In genomic region chr2:170744248-170745002, GRCh38 we compare ENCODE assay signal across 17 cellular contexts. TPM values are rescaled to one million over a fixed set of nuclear protein-coding genes. Genes with fewer than 3 reads are reported as not detected.
A peak's percentile ranks its signal among the peaks of the same experiment; 100 is the strongest.
DNase-seq lines count a peak whose midpoint lies in the region; ATAC-seq, FAIRE-seq and TF ChIP-seq lines count a peak whose summit lies in the region.
"Had no signal": no experiment of that assay in that cellular context is flagged by ENCODE, and none has a peak within 500 bp of the region (broad histone marks: within the 10 kb centered on the region; RNA-seq: fewer than 3 reads in every experiment).

No MANE protein-coding gene starts in this region.

- H3K27me3 ChIP-seq in bronchial epithelial cell (ENCODE audit: control insufficient read depth, insufficient read depth, low read length) = no peaks in the 10 kb centered on the region
- H3K27me3 ChIP-seq: BLaER1, cardiac muscle cell had no signal

- ATAC-seq in omental fat pad (ENCODE audit: low FRiP score) = peak; percentile 48
- no peak for ATAC-seq in natural killer cell
- ATAC-seq: HCT116 had no signal

- no peak overlapping the region for H3K4me3 Mint-ChIP-seq in natural killer cell
- H3K4me3 Mint-ChIP-seq: activated naive CD8-positive, alpha-beta T cell treated with anti-CD3 and anti-CD28 coated beads, Interleukin-2, amount 10 ng/mL, durations not matched to agents 7 days and 5 days; activated T-cell treated with anti-CD3 and anti-CD28 coated beads, Interleukin-2, amount 50 U/mL, for 24 hours had no signal

- DNase-seq in HuH-7 (ENCODE audit: low spot score) (peak; percentile 45), NCI-H510A (lab: John Stamatoyannopoulos, UW) (peak; percentile 52), bronchial epithelial cell (ENCODE audit: low read depth) (peak; percentile 34), omental fat pad (ENCODE audit: low spot score) (no peak), DMS 273 (lab: John Stamatoyannopoulos, UW; ENCODE audit: unreplicated experiment) (no peak), Kasumi-1 (lab: John Stamatoyannopoulos, UW) (no peak), natural killer cell (no peak)
- DNase-seq: activated CD4-positive, alpha-beta T cell treated with anti-CD3 and anti-CD28 coated beads, Interleukin-2, amount 50 U/mL, for 1 hour; activated naive CD8-positive, alpha-beta T cell treated with anti-CD3 and anti-CD28 coated beads, Interleukin-2, amount 10 ng/mL, durations not matched to agents 7 days and 5 days; activated T-cell treated with anti-CD3 and anti-CD28 coated beads, Interleukin-2, amount 50 U/mL, for 24 hours; stimulated activated CD4-positive, alpha-beta T cell treated with anti-CD3 and anti-CD28 coated beads, Interleukin-15, amount 100 ng/mL, for 24 hours had no signal

- H3K9me3 Mint-ChIP-seq in natural killer cell = no peaks in the 10 kb centered on the region
- H3K9me3 Mint-ChIP-seq: activated naive CD8-positive, alpha-beta T cell treated with anti-CD3 and anti-CD28 coated beads, Interleukin-2, amount 10 ng/mL, durations not matched to agents 7 days and 5 days; activated T-cell treated with anti-CD3 and anti-CD28 coated beads, Interleukin-2, amount 50 U/mL, for 24 hours had no signal

- peaks cover 22 to 36% of the 10 kb centered on the region in 2 donors for H3K27me3 Mint-ChIP-seq in natural killer cell (ENCODE audit: low read depth in 2 of 2)

- intact Hi-C loops in natural killer cell (cut with micrococcal nuclease) = no loop called here

- FAIRE-seq in bronchial epithelial cell (lab: Jason Lieb, UNC) = no peak

- H3K4me3 ChIP-seq in bronchial epithelial cell (ENCODE audit: low read depth, low read length) = no peak overlapping the region
- H3K4me3 ChIP-seq: BLaER1, cardiac muscle cell had no signal

- no peaks in the 10 kb centered on the region for H3K36me3 ChIP-seq in bronchial epithelial cell (ENCODE audit: control insufficient read depth, insufficient read depth, low read length)
- H3K36me3 ChIP-seq: BLaER1, cardiac muscle cell had no signal

- no peak for TF ChIP-seq CTCF in bronchial epithelial cell (IDR thresholded peaks at IDR 0.05; ENCODE audit: insufficient read depth, low read length, severe bottlenecking)
- TF ChIP-seq CTCF in omental fat pad (IDR thresholded peaks at IDR 0.05) = no peak
- TF ChIP-seq CTCF in natural killer cell (IDR thresholded peaks at IDR 0.05) = no peak

- no peak overlapping the region for H3K27ac Mint-ChIP-seq in natural killer cell
- H3K27ac Mint-ChIP-seq: activated naive CD8-positive, alpha-beta T cell treated with anti-CD3 and anti-CD28 coated beads, Interleukin-2, amount 10 ng/mL, durations not matched to agents 7 days and 5 days; activated T-cell treated with anti-CD3 and anti-CD28 coated beads, Interleukin-2, amount 50 U/mL, for 24 hours had no signal

- no peaks in the 10 kb centered on the region for H3K4me1 Mint-ChIP-seq in natural killer cell
- H3K4me1 Mint-ChIP-seq: activated naive CD8-positive, alpha-beta T cell treated with anti-CD3 and anti-CD28 coated beads, Interleukin-2, amount 10 ng/mL, durations not matched to agents 7 days and 5 days had no signal

- H3K36me3 Mint-ChIP-seq in natural killer cell = no peaks in the 10 kb centered on the region
- H3K36me3 Mint-ChIP-seq: activated naive CD8-positive, alpha-beta T cell treated with anti-CD3 and anti-CD28 coated beads, Interleukin-2, amount 10 ng/mL, durations not matched to agents 7 days and 5 days had no signal

RNA-seq across cellular contexts. Expression of gene ERICH2, which starts 25.8 kb away (rescaled TPM):
- 4.7 and 7.7 TPM in 2 replicates for total RNA-seq in bronchial epithelial cell
- not detected for total RNA-seq in omental fat pad
- total RNA-seq in natural killer cell = not detected
- total RNA-seq: activated naive CD8-positive, alpha-beta T cell treated with anti-CD3 and anti-CD28 coated beads, Interleukin-2, amount 10 ng/mL, durations not matched to agents 7 days and 5 days; glomerular endothelial cell; M059J had no signal

RNA-seq across cellular contexts. Expression of gene SP5, which starts 29.3 kb away (rescaled TPM):
- total RNA-seq in bronchial epithelial cell (not detected in 2 replicates), omental fat pad (10 to 100 TPM in 1 of 4 donors, under 1 TPM in 1, not detected in 2; 0.65 to 22.1 TPM), natural killer cell (not detected)
- total RNA-seq: activated naive CD8-positive, alpha-beta T cell treated with anti-CD3 and anti-CD28 coated beads, Interleukin-2, amount 10 ng/mL, durations not matched to agents 7 days and 5 days; kidney epithelial cell had no signal

Comparison
In these comparisons a context has a peak if more than half of its experiments do, and no peak if none do; other contexts are left out.
1. DNase-seq: peak in HuH-7 (single experiment), NCI-H510A (single experiment) and bronchial epithelial cell (single experiment); none in omental fat pad (single experiment), DMS 273 (single experiment), Kasumi-1 (0 of 2) and natural killer cell (single experiment).